Comparison of ENCODE assay signal across 9 cellular contexts in the genomic region with DNA sequence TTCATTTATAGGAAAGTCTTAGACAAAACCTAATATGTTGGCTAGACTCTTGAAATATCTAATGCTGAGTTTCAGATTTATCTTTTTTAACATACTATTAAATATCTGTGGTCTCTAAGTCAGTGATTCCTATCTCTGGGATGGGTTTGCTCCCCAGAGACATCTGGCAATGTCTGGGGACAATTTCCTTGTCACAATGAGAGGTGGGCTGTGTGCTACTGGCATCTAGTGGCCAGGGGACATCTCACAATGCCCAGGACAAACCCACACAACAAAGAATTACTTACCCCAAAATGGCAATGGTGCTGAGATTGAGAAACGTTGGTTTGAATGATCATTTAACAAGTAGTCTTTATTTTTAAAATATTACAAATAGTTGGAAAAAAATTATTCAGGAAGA.
DNase-seq lines count a peak whose midpoint lies in the region; ATAC-seq, FAIRE-seq and TF ChIP-seq lines count a peak whose summit lies in the region.
"Had no signal": no experiment of that assay in that cellular context is flagged by ENCODE, and none has a peak within 500 bp of the region (broad histone marks: within the 10 kb centered on the region; RNA-seq: fewer than 3 reads in every experiment).

No MANE protein-coding gene starts in this region.

- DNase-seq in D721Med (ENCODE audit: insufficient read length, low spot score) (no peak), adipocyte (ENCODE audit: low read depth) (peak; percentile 33), lung microvascular endothelial cell (ENCODE audit: low read depth in 2 of 2) (peak; percentile 10 to 36), NCI-H774 (lab: John Stamatoyannopoulos, UW) (no peak)
- DNase-seq in activated T-helper 1 cell treated with anti-CD3 and anti-CD28 coated beads, Interleukin-12 subunit alpha, Interleukin-12 subunit beta, Interleukin-2, Interleukin-4 antibody, amounts not matched to agents 30 ng/mL and 10 ng/mL and 1 ng/mL, durations not matched to agents 14 hours and 24 hours and 36 hours (ENCODE audit: low spot score): no peak
- DNase-seq: stimulated activated CD4-positive, alpha-beta T cell treated with anti-CD3 and anti-CD28 coated beads, Interleukin-2, amount 100 ng/mL, for 24 hours had no signal

- H3K4me1 Mint-ChIP-seq in activated T-helper 1 cell treated with anti-CD3 and anti-CD28 coated beads, Interleukin-12 subunit alpha, Interleukin-12 subunit beta, Interleukin-2, Interleukin-4 antibody, amounts not matched to agents 30 ng/mL and 10 ng/mL and 1 ng/mL, durations not matched to agents 14 hours and 24 hours and 36 hours (ENCODE audit: low read depth): no peaks in the 10 kb centered on the region

- no peaks in the 10 kb centered on the region for H3K9me3 ChIP-seq in adipocyte (ENCODE audit: control insufficient read depth, low read length)

- H3K4me3 Mint-ChIP-seq in activated T-helper 1 cell treated with anti-CD3 and anti-CD28 coated beads, Interleukin-12 subunit alpha, Interleukin-12 subunit beta, Interleukin-2, Interleukin-4 antibody, amounts not matched to agents 30 ng/mL and 10 ng/mL and 1 ng/mL, durations not matched to agents 14 hours and 24 hours and 36 hours: no peak overlapping the region

- H3K36me3 ChIP-seq in adipocyte (ENCODE audit: control insufficient read depth, insufficient read depth, low read length, severe bottlenecking): peaks cover 53% of the 10 kb centered on the region

- H3K36me3 Mint-ChIP-seq in activated T-helper 1 cell treated with anti-CD3 and anti-CD28 coated beads, Interleukin-12 subunit alpha, Interleukin-12 subunit beta, Interleukin-2, Interleukin-4 antibody, amounts not matched to agents 30 ng/mL and 10 ng/mL and 1 ng/mL, durations not matched to agents 14 hours and 24 hours and 36 hours (ENCODE audit: low read depth): no peaks in the 10 kb centered on the region

- no peak overlapping the region for H3K27ac Mint-ChIP-seq in activated T-helper 1 cell treated with anti-CD3 and anti-CD28 coated beads, Interleukin-12 subunit alpha, Interleukin-12 subunit beta, Interleukin-2, Interleukin-4 antibody, amounts not matched to agents 30 ng/mL and 10 ng/mL and 1 ng/mL, durations not matched to agents 14 hours and 24 hours and 36 hours

- intact Hi-C loops in activated T-helper 1 cell treated with anti-CD3 and anti-CD28 coated beads, Interleukin-12 subunit alpha, Interleukin-12 subunit beta, Interleukin-2, Interleukin-4 antibody, amounts not matched to agents 30 ng/mL and 10 ng/mL and 1 ng/mL, durations not matched to agents 14 hours and 24 hours and 36 hours (cut with micrococcal nuclease): no loop called here

- no peaks in the 10 kb centered on the region for H3K27me3 Mint-ChIP-seq in activated T-helper 1 cell treated with anti-CD3 and anti-CD28 coated beads, Interleukin-12 subunit alpha, Interleukin-12 subunit beta, Interleukin-2, Interleukin-4 antibody, amounts not matched to agents 30 ng/mL and 10 ng/mL and 1 ng/mL, durations not matched to agents 14 hours and 24 hours and 36 hours (ENCODE audit: insufficient read depth)

- H3K4me1 ChIP-seq in adipocyte (ENCODE audit: control insufficient read depth, insufficient read depth, low read length): no peaks in the 10 kb centered on the region

- no peak for FAIRE-seq in D721Med (lab: Jason Lieb, UNC)

- ATAC-seq in HG02610 (IDR thresholded peaks at IDR 0.05; ENCODE audit: unreplicated experiment): no peak
- no peak for ATAC-seq in GM18498 (IDR thresholded peaks at IDR 0.05; ENCODE audit: unreplicated experiment)

- peak; percentile 62 for TF ChIP-seq RAD21 in Ishikawa (IDR thresholded peaks at IDR 0.05; ENCODE audit: low read depth)

- TF ChIP-seq CTCF in D721Med (IDR thresholded peaks at IDR 0.05; ENCODE audit: insufficient read depth, missing control alignments): peak; percentile 70

- TF ChIP-seq EP300 in Ishikawa (IDR thresholded peaks at IDR 0.05; ENCODE audit: borderline replicate concordance): no peak

- no peak overlapping the region for H3K9ac ChIP-seq in adipocyte (ENCODE audit: low read length)

- H3K27me3 ChIP-seq in adipocyte (replicated peaks; ENCODE audit: control insufficient read depth, insufficient read depth, low read length): no peaks in the 10 kb centered on the region

- no peaks in the 10 kb centered on the region for H3K9me3 Mint-ChIP-seq in activated T-helper 1 cell treated with anti-CD3 and anti-CD28 coated beads, Interleukin-12 subunit alpha, Interleukin-12 subunit beta, Interleukin-2, Interleukin-4 antibody, amounts not matched to agents 30 ng/mL and 10 ng/mL and 1 ng/mL, durations not matched to agents 14 hours and 24 hours and 36 hours

- H3K4me3 ChIP-seq in adipocyte (ENCODE audit: low read length): no peak overlapping the region

TF ChIP-seq in Ishikawa, 13 proteins besides CTCF, POLR2A, EP300 and RAD21:
- TF ChIP-seq TEAD4 (IDR thresholded peaks at IDR 0.05) (no peak), CEBPB (IDR thresholded peaks at IDR 0.05) (no peak), ZBTB7A (IDR thresholded peaks at IDR 0.05; ENCODE audit: low read depth) (no peak), CREB1 (IDR thresholded peaks at IDR 0.05; ENCODE audit: low read depth) (no peak), NFIC (IDR thresholded peaks at IDR 0.05) (no peak), TAF1 (IDR thresholded peaks at IDR 0.05; ENCODE audit: low read depth) (no peak), TCF12 (IDR thresholded peaks at IDR 0.05; ENCODE audit: low read depth) (no peak), YY1 (IDR thresholded peaks at IDR 0.05; ENCODE audit: low read depth) (no peak)
- TF ChIP-seq, protein P1, sequence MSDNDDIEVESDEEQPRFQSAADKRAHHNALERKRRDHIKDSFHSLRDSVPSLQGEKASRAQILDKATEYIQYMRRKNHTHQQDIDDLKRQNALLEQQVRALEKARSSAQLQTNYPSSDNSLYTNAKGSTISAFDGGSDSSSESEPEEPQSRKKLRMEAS (IDR thresholded peaks at IDR 0.05): no peak
- TF ChIP-seq, protein P2, sequence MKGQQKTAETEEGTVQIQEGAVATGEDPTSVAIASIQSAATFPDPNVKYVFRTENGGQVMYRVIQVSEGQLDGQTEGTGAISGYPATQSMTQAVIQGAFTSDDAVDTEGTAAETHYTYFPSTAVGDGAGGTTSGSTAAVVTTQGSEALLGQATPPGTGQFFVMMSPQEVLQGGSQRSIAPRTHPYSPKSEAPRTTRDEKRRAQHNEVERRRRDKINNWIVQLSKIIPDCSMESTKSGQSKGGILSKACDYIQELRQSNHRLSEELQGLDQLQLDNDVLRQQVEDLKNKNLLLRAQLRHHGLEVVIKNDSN (IDR thresholded peaks at IDR 0.05): no peak
- TF ChIP-seq, protein P3, sequence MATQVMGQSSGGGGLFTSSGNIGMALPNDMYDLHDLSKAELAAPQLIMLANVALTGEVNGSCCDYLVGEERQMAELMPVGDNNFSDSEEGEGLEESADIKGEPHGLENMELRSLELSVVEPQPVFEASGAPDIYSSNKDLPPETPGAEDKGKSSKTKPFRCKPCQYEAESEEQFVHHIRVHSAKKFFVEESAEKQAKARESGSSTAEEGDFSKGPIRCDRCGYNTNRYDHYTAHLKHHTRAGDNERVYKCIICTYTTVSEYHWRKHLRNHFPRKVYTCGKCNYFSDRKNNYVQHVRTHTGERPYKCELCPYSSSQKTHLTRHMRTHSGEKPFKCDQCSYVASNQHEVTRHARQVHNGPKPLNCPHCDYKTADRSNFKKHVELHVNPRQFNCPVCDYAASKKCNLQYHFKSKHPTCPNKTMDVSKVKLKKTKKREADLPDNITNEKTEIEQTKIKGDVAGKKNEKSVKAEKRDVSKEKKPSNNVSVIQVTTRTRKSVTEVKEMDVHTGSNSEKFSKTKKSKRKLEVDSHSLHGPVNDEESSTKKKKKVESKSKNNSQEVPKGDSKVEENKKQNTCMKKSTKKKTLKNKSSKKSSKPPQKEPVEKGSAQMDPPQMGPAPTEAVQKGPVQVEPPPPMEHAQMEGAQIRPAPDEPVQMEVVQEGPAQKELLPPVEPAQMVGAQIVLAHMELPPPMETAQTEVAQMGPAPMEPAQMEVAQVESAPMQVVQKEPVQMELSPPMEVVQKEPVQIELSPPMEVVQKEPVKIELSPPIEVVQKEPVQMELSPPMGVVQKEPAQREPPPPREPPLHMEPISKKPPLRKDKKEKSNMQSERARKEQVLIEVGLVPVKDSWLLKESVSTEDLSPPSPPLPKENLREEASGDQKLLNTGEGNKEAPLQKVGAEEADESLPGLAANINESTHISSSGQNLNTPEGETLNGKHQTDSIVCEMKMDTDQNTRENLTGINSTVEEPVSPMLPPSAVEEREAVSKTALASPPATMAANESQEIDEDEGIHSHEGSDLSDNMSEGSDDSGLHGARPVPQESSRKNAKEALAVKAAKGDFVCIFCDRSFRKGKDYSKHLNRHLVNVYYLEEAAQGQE (IDR thresholded peaks at IDR 0.05; ENCODE audit: low read depth): no peak

Comparison
In these comparisons a context has a peak if more than half of its experiments do, and no peak if none do; other contexts are left out.
1. DNase-seq: peak in adipocyte (single experiment) and lung microvascular endothelial cell (2 of 2); none in D721Med (single experiment), NCI-H774 (single experiment) and activated T-helper 1 cell treated with anti-CD3 and anti-CD28 coated beads, Interleukin-12 subunit alpha, Interleukin-12 subunit beta, Interleukin-2, Interleukin-4 antibody, amounts not matched to agents 30 ng/mL and 10 ng/mL and 1 ng/mL, durations not matched to agents 14 hours and 24 hours and 36 hours (single experiment).